In the genomic region with DNA sequence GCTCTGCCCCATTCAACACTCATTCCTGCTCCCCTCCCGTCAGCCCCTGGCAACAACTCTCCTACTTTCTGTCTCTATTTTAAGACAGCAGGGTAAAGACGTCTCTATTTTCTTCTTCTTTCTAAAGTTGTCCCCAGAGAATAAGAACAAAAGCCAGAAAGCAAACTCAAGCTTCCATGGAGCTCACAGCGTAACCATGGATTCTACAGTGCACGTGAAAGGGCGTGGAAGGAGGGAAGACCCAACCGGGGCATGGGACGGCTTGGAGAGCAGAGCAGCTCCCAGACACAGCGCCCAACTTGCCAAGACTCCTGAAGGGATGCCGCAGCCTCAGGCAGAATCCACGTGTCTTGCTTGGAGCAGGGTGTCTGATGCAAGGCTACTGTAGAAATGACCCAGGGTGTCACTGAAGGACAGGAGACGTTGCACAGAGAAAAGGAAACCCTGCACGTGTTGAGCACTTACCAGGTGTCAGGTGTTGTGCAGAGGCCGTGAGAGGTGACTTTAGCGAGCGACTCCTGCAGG, we compare ENCODE assay signal across 26 cellular contexts.
"Had no signal": no experiment of that assay in that cellular context is flagged by ENCODE, and none has a peak within 500 bp of the region (broad histone marks: within the 10 kb centered on the region; RNA-seq: fewer than 3 reads in every experiment).

No MANE protein-coding gene starts in this region.

- DNase-seq: activated CD4-positive, alpha-beta memory T cell treated with anti-CD3 and anti-CD28 coated beads for 36 hours; activated CD4-positive, alpha-beta T cell treated with anti-CD3 and anti-CD28 coated beads, Interleukin-2, amount 10 ng/mL, durations not matched to agents 24 days and 14 days; activated CD4-positive, CD25-positive, alpha-beta regulatory T cell treated with anti-CD3 and anti-CD28 coated beads, Interleukin-2, amount 50 U/mL, for 72 hours; activated effector memory CD4-positive, alpha-beta T cell treated with Interleukin-2 at 50 U/mL for 16 hours; activated naive CD4-positive, alpha-beta T cell treated with Interleukin-2 at 50 U/mL for 16 hours; effector memory CD4-positive, alpha-beta T cell; erythroblast; heart right ventricle; kidney glomerular epithelial cell; lower lobe of right lung; pancreas; psoas muscle; sigmoid colon; small intestine; stimulated activated CD4-positive, alpha-beta T cell treated with anti-CD3 and anti-CD28 coated beads, Interleukin-4, amount 100 ng/mL, for 24 hours; stimulated activated naive CD8-positive, alpha-beta T cell treated with anti-CD3 and anti-CD28 coated beads, Interleukin-15, amount 100 ng/mL, for 72 hours; SW 1271 had no signal

- H3K27ac Mint-ChIP-seq: activated CD4-positive, alpha-beta memory T cell treated with anti-CD3 and anti-CD28 coated beads for 36 hours; activated CD4-positive, alpha-beta T cell treated with anti-CD3 and anti-CD28 coated beads, Interleukin-2, amount 10 ng/mL, durations not matched to agents 24 days and 14 days; activated naive CD8-positive, alpha-beta T cell; stimulated activated effector memory CD8-positive, alpha-beta T cell treated with anti-CD3 and anti-CD28 coated beads, Interleukin-12 subunit alpha, Interleukin-12 subunit beta, amount 100 ng/mL, for 72 hours; stimulated activated naive CD8-positive, alpha-beta T cell treated with anti-CD3 and anti-CD28 coated beads, Interleukin-15, amount 100 ng/mL, for 72 hours; T-helper 1 cell treated with Interleukin-12 subunit alpha and Interleukin-12 subunit beta and Interleukin-4 antibody, amounts not matched to agents 30 μg/mL and 1 μg/mL, for 36 hours; type B pancreatic cell had no signal

- H3K36me3 Mint-ChIP-seq: activated CD4-positive, alpha-beta memory T cell treated with anti-CD3 and anti-CD28 coated beads for 36 hours; activated naive CD8-positive, alpha-beta T cell; stimulated activated effector memory CD8-positive, alpha-beta T cell treated with anti-CD3 and anti-CD28 coated beads, Interleukin-12 subunit alpha, Interleukin-12 subunit beta, amount 100 ng/mL, for 72 hours; type B pancreatic cell had no signal

- H3K9me3 ChIP-seq: gastroesophageal sphincter, heart right ventricle, lower lobe of right lung, pancreas, psoas muscle, sigmoid colon had no signal

- H3K27me3 ChIP-seq: cardiac muscle cell, dorsolateral prefrontal cortex, gastroesophageal sphincter, heart right ventricle, pancreas, sigmoid colon had no signal

- H3K4me1 ChIP-seq: gastroesophageal sphincter, heart right ventricle, lower lobe of right lung, pancreas, psoas muscle had no signal

- H3K27ac ChIP-seq: cardiac muscle cell, coronary artery, dorsolateral prefrontal cortex, gastroesophageal sphincter, heart right ventricle, lower lobe of right lung, pancreas, psoas muscle had no signal

- H3K4me3 Mint-ChIP-seq: activated CD4-positive, alpha-beta memory T cell treated with anti-CD3 and anti-CD28 coated beads for 36 hours; activated CD4-positive, alpha-beta T cell treated with anti-CD3 and anti-CD28 coated beads, Interleukin-2, amount 10 ng/mL, durations not matched to agents 24 days and 14 days; activated naive CD8-positive, alpha-beta T cell; stimulated activated effector memory CD8-positive, alpha-beta T cell treated with anti-CD3 and anti-CD28 coated beads, Interleukin-12 subunit alpha, Interleukin-12 subunit beta, amount 100 ng/mL, for 72 hours; stimulated activated naive CD8-positive, alpha-beta T cell treated with anti-CD3 and anti-CD28 coated beads, Interleukin-15, amount 100 ng/mL, for 72 hours; T-helper 1 cell treated with Interleukin-12 subunit alpha and Interleukin-12 subunit beta and Interleukin-4 antibody, amounts not matched to agents 30 μg/mL and 1 μg/mL, for 36 hours; type B pancreatic cell had no signal

- H3K27me3 Mint-ChIP-seq: type B pancreatic cell had no signal

- ATAC-seq: gastroesophageal sphincter; heart right ventricle; left lobe of liver; lower lobe of right lung; pancreas; psoas muscle; stimulated activated effector memory CD8-positive, alpha-beta T cell treated with anti-CD3 and anti-CD28 coated beads, Interleukin-12 subunit alpha, Interleukin-12 subunit beta, amount 100 ng/mL, for 72 hours; stimulated activated naive CD8-positive, alpha-beta T cell treated with anti-CD3 and anti-CD28 coated beads, Interleukin-15, amount 100 ng/mL, for 72 hours had no signal

- H3K36me3 ChIP-seq: cardiac muscle cell, gastroesophageal sphincter, heart right ventricle, lower lobe of right lung, pancreas, sigmoid colon had no signal

- H3K4me1 Mint-ChIP-seq: activated CD4-positive, alpha-beta T cell treated with anti-CD3 and anti-CD28 coated beads, Interleukin-2, amount 10 ng/mL, durations not matched to agents 24 days and 14 days; stimulated activated effector memory CD8-positive, alpha-beta T cell treated with anti-CD3 and anti-CD28 coated beads, Interleukin-12 subunit alpha, Interleukin-12 subunit beta, amount 100 ng/mL, for 72 hours; stimulated activated naive CD8-positive, alpha-beta T cell treated with anti-CD3 and anti-CD28 coated beads, Interleukin-15, amount 100 ng/mL, for 72 hours had no signal

- H3K4me3 ChIP-seq: cardiac muscle cell, coronary artery, dorsolateral prefrontal cortex, gastroesophageal sphincter, heart right ventricle, lower lobe of right lung, pancreas, psoas muscle, sigmoid colon had no signal

- H3K9me3 Mint-ChIP-seq: activated CD4-positive, alpha-beta memory T cell treated with anti-CD3 and anti-CD28 coated beads for 36 hours had no signal
